In the genomic region with DNA sequence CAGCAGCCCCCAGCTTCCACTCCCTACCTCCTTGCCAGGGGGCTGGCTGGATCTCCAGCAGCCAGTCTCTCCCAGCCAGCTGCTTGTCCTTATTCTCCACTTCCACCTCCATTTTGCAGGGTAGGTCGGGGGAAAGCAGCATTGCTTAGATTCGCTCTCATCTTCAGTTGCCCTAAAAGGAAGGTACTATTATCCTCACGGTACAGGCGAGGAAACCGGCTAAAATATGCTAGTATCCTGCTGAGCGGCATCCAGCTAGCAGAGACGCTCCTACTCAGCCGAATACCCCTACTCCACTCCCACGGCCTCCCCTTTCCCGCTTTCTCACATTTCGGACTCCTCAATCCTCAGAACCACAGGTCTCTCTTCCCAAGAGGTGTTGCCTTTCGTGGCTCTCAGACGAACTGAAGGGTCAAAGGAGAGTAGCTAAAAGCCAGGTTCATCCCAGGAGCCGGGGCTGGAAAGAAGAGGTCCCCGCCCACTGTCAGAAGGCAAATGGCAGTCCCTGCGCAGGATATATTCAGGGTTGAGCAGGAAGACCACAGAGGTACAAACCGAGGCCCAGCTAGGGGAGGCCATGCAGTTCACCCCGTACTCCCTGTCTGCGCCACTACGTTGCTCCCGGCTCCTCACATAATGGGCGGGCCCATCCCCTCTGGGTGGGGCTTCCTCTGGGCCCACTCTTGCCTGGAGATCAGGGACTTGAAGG, we compare ENCODE assay signal across 15 cellular contexts. TPM values are rescaled to one million over a fixed set of nuclear protein-coding genes. Genes with fewer than 3 reads are reported as not detected.
DNase-seq lines count a peak whose midpoint lies in the region; ATAC-seq, FAIRE-seq and TF ChIP-seq lines count a peak whose summit lies in the region.
"Had no signal": no experiment of that assay in that cellular context is flagged by ENCODE, and none has a peak within 500 bp of the region (broad histone marks: within the 10 kb centered on the region; RNA-seq: fewer than 3 reads in every experiment).

No MANE protein-coding gene starts in this region.

- peaks cover 6% of the 10 kb centered on the region for H3K4me1 Mint-ChIP-seq in activated T-cell treated with anti-CD3 and anti-CD28 coated beads, Interleukin-2, amount 50 U/mL, for 72 hours (ENCODE audit: low read depth)
- H3K4me1 Mint-ChIP-seq in T-cell, result peaks cover 11 to 18% (median 14%) of the 10 kb centered on the region in 3 donors

- intact Hi-C loops in testis (cut with DNase I; ENCODE audit: low total_unique reads), result no loop called here
- intact Hi-C loops in PC-9 (cut with micrococcal nuclease; ENCODE audit: unreplicated experiment), result loop anchor here (1.0 to 5.0 kb wide), 2 partner anchors 135 to 452 kb away; no protein-coding TSS in a partner anchor
- intact Hi-C loops in lower lobe of right lung (cut with DNase I), result no loop called here

- CTCF ChIA-PET in T-cell (lab: Charles Lee), result interaction anchor here (0.6 to 1.9 kb wide), 6 partner anchors 45 to 549 kb away, joined by 4 to 7 read pairs (median 4); no protein-coding TSS in a partner anchor
- CTCF ChIA-PET in PC-9 (lab: Charles Lee), result interaction anchor here (0.5 to 0.6 kb wide), 5 partner anchors 39 to 386 kb away, joined by 3 to 14 read pairs (median 4); no protein-coding TSS in a partner anchor

- H4K20me1 ChIP-seq in PC-9 (ENCODE audit: insufficient read depth), result no peaks in the 10 kb centered on the region

- no peak overlapping the region for H2AFZ ChIP-seq in PC-9
- H2AFZ ChIP-seq: GM23248 had no signal

- H3K27me3 ChIP-seq in iPS-15b (ENCODE audit: control insufficient read depth, insufficient read depth, low read length) (peaks cover 24% of the 10 kb centered on the region), testis (no peaks in the 10 kb centered on the region), PC-9 (ENCODE audit: insufficient read depth, low read depth) (no peaks in the 10 kb centered on the region), lower lobe of right lung (ENCODE audit: low read depth) (peaks cover 41% of the 10 kb centered on the region)

- DNase-seq in activated T-cell treated with anti-CD3 and anti-CD28 coated beads, Interleukin-2, amount 50 U/mL, for 72 hours, result no peak
- DNase-seq in activated T-cell treated with anti-CD3 and anti-CD28 coated beads, Interleukin-2, amount 50 U/mL, for 1 hour, result no peak
- DNase-seq in T-cell (no peak), testis (peak; percentile 13), PC-9 (no peak), lower lobe of right lung (no peak), H54 (ENCODE audit: insufficient read length, low spot score) (no peak)
- DNase-seq: cortex of kidney, KG1, NCI-H2081 treated with DMSO at 0.1 percent for 48 hours had no signal

- FAIRE-seq in H54 (lab: Jason Lieb, UNC), result no peak
- FAIRE-seq: TTC549 had no signal

- H3K36me3 ChIP-seq in iPS-15b (ENCODE audit: control insufficient read depth, insufficient read depth, low read length) (no peaks in the 10 kb centered on the region), testis (ENCODE audit: low read depth, missing control alignments) (no peaks in the 10 kb centered on the region), PC-9 (ENCODE audit: low read depth) (no peaks in the 10 kb centered on the region), lower lobe of right lung (no peaks in the 10 kb centered on the region)

- H3K27me3 Mint-ChIP-seq in activated T-cell treated with anti-CD3 and anti-CD28 coated beads, Interleukin-2, amount 50 U/mL, for 72 hours (ENCODE audit: low read depth), result peaks cover 47% of the 10 kb centered on the region
- H3K27me3 Mint-ChIP-seq in T-cell, result peaks cover 30 to 44% of the 10 kb centered on the region in 2 donors

- H3K27ac Mint-ChIP-seq in activated T-cell treated with anti-CD3 and anti-CD28 coated beads, Interleukin-2, amount 50 U/mL, for 72 hours, result no peak overlapping the region
- no peak overlapping the region for H3K27ac Mint-ChIP-seq in T-cell

- H3K27ac ChIP-seq in testis (no peak overlapping the region), PC-9 (no peak overlapping the region), lower lobe of right lung (no peak overlapping the region)
- H3K27ac ChIP-seq: GM23248 had no signal

- H3K4me1 ChIP-seq in iPS-15b (ENCODE audit: control insufficient read depth, insufficient read depth, low read length) (peaks cover 4% of the 10 kb centered on the region), testis (peaks cover 3% of the 10 kb centered on the region), PC-9 (replicated peaks; ENCODE audit: insufficient read depth) (no peaks in the 10 kb centered on the region), lower lobe of right lung (peaks cover 13% of the 10 kb centered on the region)

- H3K4me3 ChIP-seq in iPS-15b (ENCODE audit: low read depth, low read length) (peak overlapping the region; percentile 65), testis (peak overlapping the region in 1 of 2 donors; percentile 2), PC-9 (no peak overlapping the region), lower lobe of right lung (no peak overlapping the region)
- H3K4me3 ChIP-seq: GM23248 had no signal

- no peaks in the 10 kb centered on the region for H3K36me3 Mint-ChIP-seq in activated T-cell treated with anti-CD3 and anti-CD28 coated beads, Interleukin-2, amount 50 U/mL, for 72 hours (ENCODE audit: insufficient read depth in 2 of 2)
- H3K36me3 Mint-ChIP-seq in T-cell, result no peaks in the 10 kb centered on the region
- H3K36me3 Mint-ChIP-seq: activated naive CD4-positive, alpha-beta T cell treated with anti-CD3 and anti-CD28 coated beads, Interleukin-2, amount 50 U/mL, for 72 hours had no signal

- H3K79me2 ChIP-seq in PC-9 (ENCODE audit: low read depth), result no peaks in the 10 kb centered on the region

- WGBS in testis, 2 donors, result 37 to 38% methylated on average over 22 of the region's 22 CpGs

- H3F3A ChIP-seq in PC-9 (ENCODE audit: insufficient read depth, low read depth), result no peaks in the 10 kb centered on the region

- POLR2A ChIA-PET in T-cell (lab: Charles Lee), result no interaction called here
- POLR2A ChIA-PET in PC-9 (lab: Charles Lee; ENCODE audit: unreplicated experiment), result no interaction called here

- H3K4me3 Mint-ChIP-seq in activated T-cell treated with anti-CD3 and anti-CD28 coated beads, Interleukin-2, amount 50 U/mL, for 72 hours, result peak overlapping the region; percentile 79 to 83
- H3K4me3 Mint-ChIP-seq in T-cell, result peak overlapping the region; percentile 57 to 79 (median 76)

- peak in 1 of 2 donors; percentile 14 for ATAC-seq in activated T-cell treated with anti-CD3 and anti-CD28 coated beads, Interleukin-2, amount 50 U/mL, for 72 hours (replicated peaks in 1 of 2)
- ATAC-seq in T-cell (replicated peaks in 1 of 4), result peak in 1 of 4 experiments; percentile 14
- no peak for ATAC-seq in lower lobe of right lung

- no TSS peak for BruUV-seq in PC-9 (replicated peaks; lab: Mats Ljungman, UMichigan)

- TF ChIP-seq CTCF in testis (IDR thresholded peaks at IDR 0.05) (no peak), PC-9 (conservative IDR thresholded peaks at IDR 0.05) (no peak; the same call in 1 of the 2 replicates), lower lobe of right lung (IDR thresholded peaks at IDR 0.05) (no peak)

- no peak overlapping the region for H3K4me2 ChIP-seq in PC-9

- no peak overlapping the region for H3K9ac ChIP-seq in iPS-15b (ENCODE audit: low read depth, low read length)
- H3K9ac ChIP-seq: GM23248 had no signal

- no peaks in the 10 kb centered on the region for H3K9me3 Mint-ChIP-seq in activated T-cell treated with anti-CD3 and anti-CD28 coated beads, Interleukin-2, amount 50 U/mL, for 72 hours
- H3K9me3 Mint-ChIP-seq in T-cell, result no peaks in the 10 kb centered on the region
- H3K9me3 Mint-ChIP-seq: activated naive CD4-positive, alpha-beta T cell treated with anti-CD3 and anti-CD28 coated beads, Interleukin-2, amount 50 U/mL, for 72 hours had no signal

- TF ChIP-seq POLR2A in testis (IDR thresholded peaks at IDR 0.05) (no peak), H54 (IDR thresholded peaks at IDR 0.05; ENCODE audit: low read depth, low read length) (no peak)

- no peaks in the 10 kb centered on the region for H3K9me2 ChIP-seq in PC-9 (ENCODE audit: insufficient read depth)

- H3K9me3 ChIP-seq in iPS-15b (ENCODE audit: control insufficient read depth, insufficient read depth, low read length) (no peaks in the 10 kb centered on the region), testis (no peaks in the 10 kb centered on the region), PC-9 (ENCODE audit: insufficient read depth, low read depth) (no peaks in the 10 kb centered on the region), lower lobe of right lung (no peaks in the 10 kb centered on the region)

RNA-seq across cellular contexts. Expression of gene RAB11FIP4, which starts 1.6 kb away (rescaled TPM):
- total RNA-seq in activated T-cell treated with anti-CD3 and anti-CD28 coated beads, Interleukin-2, amount 50 U/mL, for 72 hours, result 10 to 100 TPM; 39.1 to 40.8 TPM
- total RNA-seq in T-cell, result 10 to 100 TPM; 45.6 to 72.6 (median 50.1) TPM
- 10 to 100 TPM; 44.3 to 90.2 TPM for total RNA-seq in testis
- polyA plus RNA-seq in testis (ENCODE audit: insufficient read depth, low read depth, low replicate concordance), result 104 TPM
- 22.9 and 28.6 TPM in 2 replicates for total RNA-seq in PC-9 (2021)
- 15.7 TPM for total RNA-seq in lower lobe of right lung
- total RNA-seq: glomerular endothelial cell had no signal
